In genomic region chr7:134034652-134035051, GRCh38 we compare ENCODE assay signal across 20 cellular contexts.
DNase-seq lines count a peak whose midpoint lies in the region; ATAC-seq, FAIRE-seq and TF ChIP-seq lines count a peak whose summit lies in the region.
"Had no signal": no experiment of that assay in that cellular context is flagged by ENCODE, and none has a peak within 500 bp of the region (broad histone marks: within the 10 kb centered on the region; RNA-seq: fewer than 3 reads in every experiment).

No MANE protein-coding gene starts in this region.

- CTCF ChIA-PET in HepG2 (lab: Yijun Ruan, JAX; ENCODE audit: low intra/inter-chr PET ratio, low total read pairs), result no interaction called here

- no peaks in the 10 kb centered on the region for H3K27me3 ChIP-seq in HepG2 (ENCODE audit: control insufficient read depth in 1 of 2, insufficient read depth in 2 of 2, low read length in 2 of 2)
- no peaks in the 10 kb centered on the region for H3K27me3 ChIP-seq in right lobe of liver
- no peaks in the 10 kb centered on the region for H3K27me3 ChIP-seq in bronchial epithelial cell (ENCODE audit: control insufficient read depth, insufficient read depth, low read length)
- no peaks in the 10 kb centered on the region for H3K27me3 ChIP-seq in prostate gland (replicated peaks; ENCODE audit: insufficient read depth)
- H3K27me3 ChIP-seq: Peyer's patch had no signal

- no peak for FAIRE-seq in HepG2 (lab: Jason Lieb, UNC)
- FAIRE-seq in bronchial epithelial cell (lab: Jason Lieb, UNC), result no peak
- no peak for FAIRE-seq in H54 (lab: Jason Lieb, UNC)
- FAIRE-seq: A204.1 had no signal

- H3K79me2 ChIP-seq in HepG2 (ENCODE audit: insufficient read depth, low read length), result no peaks in the 10 kb centered on the region

- H2AFZ ChIP-seq in HepG2 (ENCODE audit: low read length), result no peak overlapping the region

- peak overlapping the region; percentile 6 for H3K27ac ChIP-seq in HepG2 (ENCODE audit: extremely low read length, insufficient read depth, low read length)
- no peak overlapping the region for H3K27ac ChIP-seq in right lobe of liver
- peak overlapping the region; percentile 66 to 79 for H3K27ac ChIP-seq in prostate gland
- H3K27ac ChIP-seq: HL-60, KMS-11, Peyer's patch had no signal

- intact Hi-C loops in HepG2 (cut with micrococcal nuclease; ENCODE audit: unreplicated experiment) (loop anchor here (10.0 kb wide), 1 partner anchor 90 kb away; the partner anchor contains the start of gene LRGUK), right lobe of liver (cut with DNase I) (no loop called here), prostate gland (cut with DNase I) (no loop called here)

- in situ Hi-C loops in HepG2 (cut with HindIII; ENCODE audit: extremely low pct_ligation_motif_present, low pct_unique_long_range_greater_than_20kb), result no loop called here

- POLR2A ChIA-PET in HepG2 (lab: Yijun Ruan, JAX), result no interaction called here

- TF ChIP-seq EP300 in HepG2 (IDR thresholded peaks at IDR 0.05; ENCODE audit: low read depth in 2 of 2, low read length in 2 of 2) (peak in 1 of 2 experiments; percentile 41; a peak in 1 of 4 replicates), HepG2 (CRISPR knock-in tag; IDR thresholded peaks at IDR 0.05; ENCODE audit: borderline replicate concordance) (no peak)

- BruUV-seq in HepG2 (replicated peaks; lab: Mats Ljungman, UMichigan), result no TSS peak

- 44% methylated on average over 3 of the region's 3 CpGs for WGBS in HepG2 (ENCODE audit: low lambda C conversion rate)
- WGBS in right lobe of liver (ENCODE audit: insufficient coverage, low coverage, low lambda C conversion rate, missing lambda C conversion rate), result 94% methylated on average over 3 of the region's 3 CpGs
- 50% methylated on average over 3 of the region's 3 CpGs for WGBS in prostate gland

- H3K4me3 ChIP-seq in HepG2 (replicated peaks in 1 of 3; ENCODE audit: insufficient read depth in 1 of 3, low read depth in 2 of 3, low read length in 3 of 3) (no peak overlapping the region), right lobe of liver (no peak overlapping the region), bronchial epithelial cell (ENCODE audit: low read depth, low read length) (no peak overlapping the region), prostate gland (no peak overlapping the region)
- H3K4me3 ChIP-seq: Peyer's patch had no signal

- H3K36me3 ChIP-seq in HepG2 (replicated peaks in 1 of 2; ENCODE audit: control insufficient read depth in 1 of 2, insufficient read depth in 2 of 2, low read length in 2 of 2), result no peaks in the 10 kb centered on the region
- H3K36me3 ChIP-seq in right lobe of liver, result no peaks in the 10 kb centered on the region
- no peaks in the 10 kb centered on the region for H3K36me3 ChIP-seq in bronchial epithelial cell (ENCODE audit: control insufficient read depth, insufficient read depth, low read length)
- H3K36me3 ChIP-seq in prostate gland, result no peaks in the 10 kb centered on the region
- H3K36me3 ChIP-seq: Peyer's patch had no signal

- peak; percentile 67 for DNase-seq in HepG2 (ENCODE audit: low spot score)
- DNase-seq in right lobe of liver, result no peak
- DNase-seq in NCI-H526 treated with DMSO at 0.1 percent for 48 hours (lab: John Stamatoyannopoulos, UW), result peak; percentile 88
- DNase-seq in bronchial epithelial cell (ENCODE audit: low read depth), result peak; percentile 24
- DNase-seq in prostate gland (ENCODE audit: low spot score), result peak; percentile 33
- no peak for DNase-seq in NCI-H2196 treated with DMSO at 0.1 percent for 48 hours (lab: John Stamatoyannopoulos, UW; ENCODE audit: unreplicated experiment)
- no peak for DNase-seq in Kasumi-1 (lab: John Stamatoyannopoulos, UW)
- no peak for DNase-seq in H54 (ENCODE audit: insufficient read length, low spot score)
- DNase-seq: DMS79, H9, IMR-90, MV-4-11, NCI-H1694, NCI-H2107, NCI-H226, NCI-H524 treated with DMSO at 0.1 percent for 48 hours, Peyer's patch had no signal

- ATAC-seq in HepG2, result peak; percentile 60; the same call in 1 of the 3 replicates
- ATAC-seq in right lobe of liver, result no peak

- no peak for TF ChIP-seq POLR2A in HepG2 (IDR thresholded peaks at IDR 0.05; ENCODE audit: insufficient read depth in 1 of 2, low read depth in 2 of 2, low read length in 2 of 2)
- TF ChIP-seq POLR2A in right lobe of liver (IDR thresholded peaks at IDR 0.05), result no peak
- TF ChIP-seq POLR2A in prostate gland (IDR thresholded peaks at IDR 0.05), result no peak
- TF ChIP-seq POLR2A in H54 (IDR thresholded peaks at IDR 0.05; ENCODE audit: low read depth, low read length), result no peak

- peaks cover 21% of the 10 kb centered on the region for H3K4me1 ChIP-seq in HepG2 (ENCODE audit: insufficient read depth, low read length)
- no peaks in the 10 kb centered on the region for H3K4me1 ChIP-seq in right lobe of liver
- no peaks in the 10 kb centered on the region for H3K4me1 ChIP-seq in prostate gland (replicated peaks)
- H3K4me1 ChIP-seq: Peyer's patch had no signal

- H4K20me1 ChIP-seq in HepG2 (ENCODE audit: insufficient read depth, low read length), result no peaks in the 10 kb centered on the region

- no peak overlapping the region for H3K4me2 ChIP-seq in HepG2 (ENCODE audit: low read depth, low read length)
- H3K4me2 ChIP-seq: KMS-11 had no signal

- no peak for TF ChIP-seq RAD21 in HepG2 (CRISPR knock-in tag; IDR thresholded peaks at IDR 0.05)

- H3K9ac ChIP-seq in HepG2 (ENCODE audit: insufficient read depth, low read depth, low read length), result no peak overlapping the region
- H3K9ac ChIP-seq: KMS-11 had no signal

- peaks cover 18% of the 10 kb centered on the region for H3K9me3 ChIP-seq in HepG2 (ENCODE audit: low read length)
- H3K9me3 ChIP-seq in right lobe of liver, result peaks cover 0 to 1% (median 0%) of the 10 kb centered on the region in 4 donors
- H3K9me3 ChIP-seq in prostate gland, result no peaks in the 10 kb centered on the region

- TF ChIP-seq CTCF in HepG2 (CRISPR knock-in tag; IDR thresholded peaks at IDR 0.05), result no peak
- no peak for TF ChIP-seq CTCF in right lobe of liver (IDR thresholded peaks at IDR 0.05)
- TF ChIP-seq CTCF in bronchial epithelial cell (IDR thresholded peaks at IDR 0.05; ENCODE audit: insufficient read depth, low read length, severe bottlenecking), result no peak
- TF ChIP-seq CTCF in prostate gland (IDR thresholded peaks at IDR 0.05), result no peak

TF ChIP-seq in HepG2, 621 proteins besides CTCF, POLR2A, EP300 and RAD21 (continues in another document):
- TF ChIP-seq AHDC1 (CRISPR knock-in tag; IDR thresholded peaks at IDR 0.05; ENCODE audit: borderline replicate concordance), result peak; percentile 77; the same call in 1 of the 2 replicates
- TF ChIP-seq DZIP1 (CRISPR knock-in tag; IDR thresholded peaks at IDR 0.05), result no peak
- no peak for TF ChIP-seq ZNF510 (CRISPR knock-in tag; IDR thresholded peaks at IDR 0.05; ENCODE audit: low read depth)
- no peak for TF ChIP-seq ZSCAN12 (CRISPR knock-in tag; IDR thresholded peaks at IDR 0.05)
- TF ChIP-seq SMYD3 (CRISPR knock-in tag; IDR thresholded peaks at IDR 0.05), result no peak

Comparison
In these comparisons a context has a peak if more than half of its experiments do, and no peak if none do; other contexts are left out.
1. DNase-seq: peak in HepG2 (single experiment), NCI-H526 treated with DMSO at 0.1 percent for 48 hours (single experiment), bronchial epithelial cell (single experiment) and prostate gland (single experiment); none in right lobe of liver (0 of 3), NCI-H2196 treated with DMSO at 0.1 percent for 48 hours (single experiment), Kasumi-1 (0 of 2) and H54 (single experiment).
2. H3K27ac ChIP-seq: peak in HepG2 (single experiment) and prostate gland (2 of 2); none in right lobe of liver (0 of 3).